ENCODE assay signal across 9 cellular contexts in genomic region chr19:16594131-16594586, GRCh38. TPM values are rescaled to one million over a fixed set of nuclear protein-coding genes. Genes with fewer than 3 reads are reported as not detected.
DNase-seq lines count a peak whose midpoint lies in the region; ATAC-seq and TF ChIP-seq lines count a peak whose summit lies in the region.
"Had no signal": no experiment of that assay in that cellular context is flagged by ENCODE, and none has a peak within 500 bp of the region (broad histone marks: within the 10 kb centered on the region; RNA-seq: fewer than 3 reads in every experiment).

No MANE protein-coding gene starts in this region.

- no peak overlapping the region for H2AFZ ChIP-seq in smooth muscle cell (ENCODE audit: low read depth)

- H3F3A ChIP-seq in smooth muscle cell (ENCODE audit: low read depth), result no peaks in the 10 kb centered on the region

- H3K4me2 ChIP-seq in smooth muscle cell, result no peak overlapping the region

- CTCF ChIA-PET in activated CD8-positive, alpha-beta T cell treated with anti-CD3 and anti-CD28 coated beads for 36 hours (lab: Charles Lee), result interaction anchor here (0.8 kb wide), 1 partner anchor 29 kb away, joined by 3 read pairs; no protein-coding TSS in a partner anchor

- H3K27me3 ChIP-seq in neutrophil, result no peaks in the 10 kb centered on the region
- H3K27me3 ChIP-seq in tibial artery, result no peaks in the 10 kb centered on the region
- H3K27me3 ChIP-seq in smooth muscle cell (ENCODE audit: low read depth), result no peaks in the 10 kb centered on the region

- H3K4me3 Mint-ChIP-seq in activated CD8-positive, alpha-beta T cell treated with anti-CD3 and anti-CD28 coated beads for 36 hours, result peak overlapping the region; percentile 54

- H3K4me3 ChIP-seq in neutrophil (ENCODE audit: low read depth in 1 of 2, low read length in 1 of 2), result no peak overlapping the region
- no peak overlapping the region for H3K4me3 ChIP-seq in tibial artery
- H3K4me3 ChIP-seq in smooth muscle cell, result no peak overlapping the region

- 95% methylated on average over 10 of the region's 10 CpGs for WGBS in smooth muscle cell (ENCODE audit: low lambda C conversion rate)

- peak overlapping the region; percentile 47 for H3K27ac ChIP-seq in KOPT-K1 (ENCODE audit: low read depth, low read length, poor library complexity, severe bottlenecking)
- peak overlapping the region; percentile 59 for H3K27ac ChIP-seq in neutrophil
- no peak overlapping the region for H3K27ac ChIP-seq in tibial artery
- no peak overlapping the region for H3K27ac ChIP-seq in smooth muscle cell (ENCODE audit: low read depth)

- ATAC-seq in activated CD8-positive, alpha-beta T cell treated with anti-CD3 and anti-CD28 coated beads for 36 hours, result peak; percentile 69
- no peak for ATAC-seq in HG02588 (IDR thresholded peaks at IDR 0.05; ENCODE audit: unreplicated experiment)

- in situ Hi-C loops in GM13977 (cut with MboI; ENCODE audit: low pct_unique_long_range_greater_than_20kb, low sequenced_read_pairs, unreplicated experiment), result no loop called here

- peaks cover 100% of the 10 kb centered on the region for H4K20me1 ChIP-seq in smooth muscle cell (ENCODE audit: low read depth)

- H3K4me1 ChIP-seq in neutrophil (ENCODE audit: control insufficient read depth in 1 of 2, insufficient read depth in 1 of 2, low read depth in 1 of 2, low read length in 1 of 2), result peaks cover 32 to 43% of the 10 kb centered on the region in 2 experiments
- H3K4me1 ChIP-seq in tibial artery, result peaks cover 0 to 39% (median 14%) of the 10 kb centered on the region in 4 donors
- no peaks in the 10 kb centered on the region for H3K4me1 ChIP-seq in smooth muscle cell (ENCODE audit: low read depth)

- H3K9ac ChIP-seq in smooth muscle cell (ENCODE audit: low read depth), result no peak overlapping the region

- no peak for TF ChIP-seq CTCF in GM13977 (IDR thresholded peaks at IDR 0.05; ENCODE audit: extremely low read depth, insufficient read depth, missing control alignments)
- TF ChIP-seq CTCF in activated CD8-positive, alpha-beta T cell treated with anti-CD3 and anti-CD28 coated beads for 36 hours (IDR thresholded peaks at IDR 0.05), result no peak
- no peak for TF ChIP-seq CTCF in neutrophil (IDR thresholded peaks at IDR 0.05)
- TF ChIP-seq CTCF in tibial artery (IDR thresholded peaks at IDR 0.05), result no peak
- TF ChIP-seq CTCF in smooth muscle cell (IDR thresholded peaks at IDR 0.05; ENCODE audit: borderline replicate concordance, insufficient read depth, poor library complexity, severe bottlenecking), result no peak

- intact Hi-C loops in activated CD8-positive, alpha-beta T cell treated with anti-CD3 and anti-CD28 coated beads for 36 hours (cut with micrococcal nuclease), result no loop called here
- intact Hi-C loops in tibial artery (cut with DNase I; ENCODE audit: low total_unique reads), result no loop called here

- H3K36me3 ChIP-seq in KOPT-K1 (ENCODE audit: insufficient read depth, low read length), result no peaks in the 10 kb centered on the region
- H3K36me3 ChIP-seq in neutrophil, result no peaks in the 10 kb centered on the region
- H3K36me3 ChIP-seq in tibial artery, result no peaks in the 10 kb centered on the region
- no peaks in the 10 kb centered on the region for H3K36me3 ChIP-seq in smooth muscle cell (ENCODE audit: low read depth)

- no peaks in the 10 kb centered on the region for H3K36me3 Mint-ChIP-seq in activated CD8-positive, alpha-beta T cell treated with anti-CD3 and anti-CD28 coated beads for 36 hours (ENCODE audit: low read depth)

- DNase-seq in GM13977 (ENCODE audit: low spot score), result peak; percentile 43
- peak; percentile 76 for DNase-seq in activated CD8-positive, alpha-beta T cell treated with anti-CD3 and anti-CD28 coated beads for 36 hours
- DNase-seq in tibial artery, result no peak
- DNase-seq in NCI-H2081 treated with DMSO at 0.1 percent for 48 hours (lab: John Stamatoyannopoulos, UW), result no peak
- DNase-seq in smooth muscle cell (lab: John Stamatoyannopoulos, UW; ENCODE audit: unreplicated experiment), result no peak
- DNase-seq: NCI-H526 had no signal

- H3K79me2 ChIP-seq in smooth muscle cell (ENCODE audit: low read depth), result peaks cover 100% of the 10 kb centered on the region

- peaks cover 72% of the 10 kb centered on the region for H3K4me1 Mint-ChIP-seq in activated CD8-positive, alpha-beta T cell treated with anti-CD3 and anti-CD28 coated beads for 36 hours (ENCODE audit: low read depth)

- H3K9me3 ChIP-seq in KOPT-K1 (ENCODE audit: insufficient read depth, low read length, poor library complexity, severe bottlenecking), result no peaks in the 10 kb centered on the region
- H3K9me3 ChIP-seq in neutrophil, result no peaks in the 10 kb centered on the region
- H3K9me3 ChIP-seq in tibial artery, result no peaks in the 10 kb centered on the region
- no peaks in the 10 kb centered on the region for H3K9me3 ChIP-seq in smooth muscle cell (replicated peaks; ENCODE audit: low read depth)

- POLR2A ChIA-PET in activated CD8-positive, alpha-beta T cell treated with anti-CD3 and anti-CD28 coated beads for 36 hours (lab: Charles Lee), result interaction anchor here (0.8 to 1.8 kb wide), 3 partner anchors 10 to 27 kb away, joined by 4 to 8 read pairs (median 4); no protein-coding TSS in a partner anchor

- H3K27ac Mint-ChIP-seq in activated CD8-positive, alpha-beta T cell treated with anti-CD3 and anti-CD28 coated beads for 36 hours, result peak overlapping the region; percentile 90

- H3K27me3 Mint-ChIP-seq in activated CD8-positive, alpha-beta T cell treated with anti-CD3 and anti-CD28 coated beads for 36 hours, result no peaks in the 10 kb centered on the region

- no peaks in the 10 kb centered on the region for H3K9me3 Mint-ChIP-seq in activated CD8-positive, alpha-beta T cell treated with anti-CD3 and anti-CD28 coated beads for 36 hours

RNA-seq across cellular contexts. Expression of gene SLC35E1, which starts 21.9 kb away (rescaled TPM):
- 10 to 100 TPM; 60.1 to 62.4 TPM for total RNA-seq in activated CD8-positive, alpha-beta T cell treated with anti-CD3 and anti-CD28 coated beads for 36 hours
- 35.3 TPM in 2 replicates for total RNA-seq in smooth muscle cell
- polyA plus RNA-seq in smooth muscle cell, result 37.3 and 43.9 TPM in 2 replicates

RNA-seq across cellular contexts. Expression of gene MED26, which starts 33.8 kb away (rescaled TPM):
- 10 to 100 TPM; 14.2 to 19.3 TPM for total RNA-seq in activated CD8-positive, alpha-beta T cell treated with anti-CD3 and anti-CD28 coated beads for 36 hours
- total RNA-seq in smooth muscle cell, result 6.3 and 13.6 TPM in 2 replicates
- polyA plus RNA-seq in smooth muscle cell, result 9.6 and 11.7 TPM in 2 replicates

RNA-seq across cellular contexts. Expression of gene CHERP, which starts 51.9 kb away (rescaled TPM):
- 10 to 100 TPM; 57.5 to 59.6 TPM for total RNA-seq in activated CD8-positive, alpha-beta T cell treated with anti-CD3 and anti-CD28 coated beads for 36 hours
- total RNA-seq in smooth muscle cell, result 4.1 and 9.5 TPM in 2 replicates
- polyA plus RNA-seq in smooth muscle cell, result 29.2 and 43.4 TPM in 2 replicates

Comparison
In these comparisons a context has a peak if more than half of its experiments do, and no peak if none do; other contexts are left out.
1. DNase-seq: peak in GM13977 (single experiment) and activated CD8-positive, alpha-beta T cell treated with anti-CD3 and anti-CD28 coated beads for 36 hours (single experiment); none in tibial artery (0 of 2), NCI-H2081 treated with DMSO at 0.1 percent for 48 hours (single experiment) and smooth muscle cell (single experiment).
2. H3K27ac ChIP-seq: peak in KOPT-K1 (single experiment) and neutrophil (single experiment); none in tibial artery (0 of 2) and smooth muscle cell (single experiment).